In genomic region chr17:50550661-50551432, GRCh38 we compare ENCODE assay signal across 1 cellular context.
TF ChIP-seq lines count a peak whose summit lies in the region.

No MANE protein-coding gene starts in this region.

TF ChIP-seq in GM12878, 131 proteins besides CTCF, POLR2A, EP300 and RAD21:
- TF ChIP-seq MEF2A (IDR thresholded peaks at IDR 0.05; ENCODE audit: insufficient read depth, low read depth, low read length) = no peak
- TF ChIP-seq RELA (IDR thresholded peaks at IDR 0.05; ENCODE audit: borderline replicate concordance, partially characterized antibody) = no peak
- TF ChIP-seq SMC3 (IDR thresholded peaks at IDR 0.05; ENCODE audit: borderline replicate concordance, low read length) = peak; percentile 10; the same call in 1 of the 2 replicates
- TF ChIP-seq SKIL (IDR thresholded peaks at IDR 0.05; ENCODE audit: low read depth, poor library complexity, severe bottlenecking) = no peak
- no peak for TF ChIP-seq ZBTB33 (IDR thresholded peaks at IDR 0.05)
- no peak for TF ChIP-seq ZBTB40 (IDR thresholded peaks at IDR 0.05; ENCODE audit: borderline replicate concordance)
- peak; percentile 26; the same call in 1 of the 2 replicates for TF ChIP-seq RAD51 (IDR thresholded peaks at IDR 0.05)
- TF ChIP-seq MLLT1 (IDR thresholded peaks at IDR 0.05) = no peak
- no peak for TF ChIP-seq TCF3 (IDR thresholded peaks at IDR 0.05; ENCODE audit: borderline replicate concordance, insufficient read depth, low read depth, low read length)
- no peak for TF ChIP-seq GATAD2B (conservative IDR thresholded peaks at IDR 0.05; ENCODE audit: low read depth)
- TF ChIP-seq BHLHE40 (IDR thresholded peaks at IDR 0.05; ENCODE audit: borderline replicate concordance in 1 of 2, low read depth in 2 of 2, low read length in 1 of 2) = 0 out of 4 replicates have a peak, but pooled peaks of 1 of the 2 experiments have one; percentile 12
- TF ChIP-seq SIX5 (IDR thresholded peaks at IDR 0.05; ENCODE audit: low read depth, low read length, severe bottlenecking) = no peak
